In genomic region chr15:70121656-70122297, GRCh38 we compare ENCODE assay signal across 9 cellular contexts. TPM values are rescaled to one million over a fixed set of nuclear protein-coding genes. Genes with fewer than 3 reads are reported as not detected.
A peak's percentile ranks its signal among the peaks of the same experiment; 100 is the strongest.
DNase-seq lines count a peak whose midpoint lies in the region; ATAC-seq and TF ChIP-seq lines count a peak whose summit lies in the region.
"Had no signal": no experiment of that assay in that cellular context is flagged by ENCODE, and none has a peak within 500 bp of the region (broad histone marks: within the 10 kb centered on the region; RNA-seq: fewer than 3 reads in every experiment).

No MANE protein-coding gene starts in this region.

- CTCF ChIA-PET in CD8-positive, alpha-beta memory T cell (lab: Charles Lee), result no interaction called here
- CTCF ChIA-PET in activated CD8-positive, alpha-beta T cell treated with anti-CD3 and anti-CD28 coated beads for 36 hours (lab: Charles Lee), result interaction anchor here (0.9 to 1.1 kb wide), 2 partner anchors 19 to 644 kb away, joined by 3 read pairs; no protein-coding TSS in a partner anchor

- H3K27me3 Mint-ChIP-seq in CD8-positive, alpha-beta memory T cell, result peaks cover 4 to 6% of the 10 kb centered on the region in 2 donors
- H3K27me3 Mint-ChIP-seq in activated CD8-positive, alpha-beta T cell treated with anti-CD3 and anti-CD28 coated beads for 36 hours, result peaks cover 6% of the 10 kb centered on the region

- no peaks in the 10 kb centered on the region for H3K27me3 ChIP-seq in body of pancreas
- H3K27me3 ChIP-seq in left lung, result no peaks in the 10 kb centered on the region
- no peaks in the 10 kb centered on the region for H3K27me3 ChIP-seq in vagina
- H3K27me3 ChIP-seq in CD8-positive, alpha-beta memory T cell (ENCODE audit: insufficient read depth, low read length, poor library complexity, severe bottlenecking), result no peaks in the 10 kb centered on the region

- POLR2A ChIA-PET in CD8-positive, alpha-beta memory T cell (lab: Charles Lee), result no interaction called here
- POLR2A ChIA-PET in activated CD8-positive, alpha-beta T cell treated with anti-CD3 and anti-CD28 coated beads for 36 hours (lab: Charles Lee), result interaction anchor here (0.7 to 1.0 kb wide), 3 partner anchors 15 to 25 kb away, joined by 3 to 4 read pairs (median 4); partner anchors contain the start of gene TLE3

- no peak overlapping the region for H3K27ac ChIP-seq in body of pancreas
- H3K27ac ChIP-seq in left lung, result no peak overlapping the region
- peak overlapping the region; percentile 60 for H3K27ac ChIP-seq in vagina
- H3K27ac ChIP-seq in CD8-positive, alpha-beta memory T cell (ENCODE audit: low read depth, low read length), result no peak overlapping the region

- intact Hi-C loops in body of pancreas (cut with DNase I) (no loop called here), left lung (cut with DNase I) (no loop called here), vagina (cut with DNase I) (loop anchor here (5.0 kb wide), 1 partner anchor 36 kb away; no protein-coding TSS in a partner anchor)
- intact Hi-C loops in activated CD8-positive, alpha-beta T cell treated with anti-CD3 and anti-CD28 coated beads for 36 hours (cut with micrococcal nuclease), result no loop called here

- H3K4me3 ChIP-seq in body of pancreas (no peak overlapping the region), left lung (no peak overlapping the region), vagina (no peak overlapping the region)
- H3K4me3 ChIP-seq in CD8-positive, alpha-beta memory T cell (ENCODE audit: low read length), result no peak overlapping the region
- H3K4me3 ChIP-seq: esophagus squamous epithelium had no signal

- H3K36me3 ChIP-seq in body of pancreas (replicated peaks in 1 of 2; ENCODE audit: insufficient read depth in 1 of 2, low read depth in 2 of 2) (no peaks in the 10 kb centered on the region), left lung (no peaks in the 10 kb centered on the region), vagina (no peaks in the 10 kb centered on the region)
- no peaks in the 10 kb centered on the region for H3K36me3 ChIP-seq in CD8-positive, alpha-beta memory T cell (ENCODE audit: insufficient read depth, low read length)
- H3K36me3 ChIP-seq: esophagus squamous epithelium had no signal

- DNase-seq in NCI-H82 (lab: John Stamatoyannopoulos, UW) (peak; percentile 59), NCI-H82 treated with DMSO at 0.1 percent for 48 hours (lab: John Stamatoyannopoulos, UW; ENCODE audit: unreplicated experiment) (no peak), body of pancreas (peak in 3 of 4 donors; percentile 34 to 59 (median 41)), left lung (no peak), vagina (ENCODE audit: extremely low spot score in 2 of 2) (no peak)
- no peak for DNase-seq in CD8-positive, alpha-beta memory T cell
- no peak for DNase-seq in activated CD8-positive, alpha-beta T cell treated with anti-CD3 and anti-CD28 coated beads for 36 hours
- DNase-seq: esophagus squamous epithelium had no signal

- H3K4me3 Mint-ChIP-seq in CD8-positive, alpha-beta memory T cell, result no peak overlapping the region
- no peak overlapping the region for H3K4me3 Mint-ChIP-seq in activated CD8-positive, alpha-beta T cell treated with anti-CD3 and anti-CD28 coated beads for 36 hours

- no peaks in the 10 kb centered on the region for H3K36me3 Mint-ChIP-seq in CD8-positive, alpha-beta memory T cell
- no peaks in the 10 kb centered on the region for H3K36me3 Mint-ChIP-seq in activated CD8-positive, alpha-beta T cell treated with anti-CD3 and anti-CD28 coated beads for 36 hours (ENCODE audit: low read depth)

- TF ChIP-seq POLR2A in body of pancreas (IDR thresholded peaks at IDR 0.05), result no peak
- TF ChIP-seq POLR2A in vagina (IDR thresholded peaks at IDR 0.05), result no peak

- no peak for TF ChIP-seq CTCF in body of pancreas (IDR thresholded peaks at IDR 0.05)
- no peak for TF ChIP-seq CTCF in left lung (IDR thresholded peaks at IDR 0.05)
- TF ChIP-seq CTCF in vagina (IDR thresholded peaks at IDR 0.05), result no peak
- no peak for TF ChIP-seq CTCF in activated CD8-positive, alpha-beta T cell treated with anti-CD3 and anti-CD28 coated beads for 36 hours (IDR thresholded peaks at IDR 0.05)

- H3K9me3 ChIP-seq in body of pancreas, result no peaks in the 10 kb centered on the region
- H3K9me3 ChIP-seq in left lung, result no peaks in the 10 kb centered on the region
- H3K9me3 ChIP-seq in vagina, result no peaks in the 10 kb centered on the region
- H3K9me3 ChIP-seq in CD8-positive, alpha-beta memory T cell (ENCODE audit: low read length), result no peaks in the 10 kb centered on the region
- H3K9me3 ChIP-seq: esophagus squamous epithelium had no signal

- no peak overlapping the region for H3K27ac Mint-ChIP-seq in CD8-positive, alpha-beta memory T cell
- H3K27ac Mint-ChIP-seq in activated CD8-positive, alpha-beta T cell treated with anti-CD3 and anti-CD28 coated beads for 36 hours, result no peak overlapping the region

- ATAC-seq in body of pancreas, result peak; percentile 51
- ATAC-seq in left lung, result peak; percentile 66
- no peak for ATAC-seq in activated CD8-positive, alpha-beta T cell treated with anti-CD3 and anti-CD28 coated beads for 36 hours
- no peak for ATAC-seq in HG03354 (IDR thresholded peaks at IDR 0.05; ENCODE audit: poor library complexity, severe bottlenecking, unreplicated experiment)

- WGBS in body of pancreas, 2 donors, result 78 to 79% methylated on average over 8 of the region's 8 CpGs

- H3K9me3 Mint-ChIP-seq in CD8-positive, alpha-beta memory T cell, result no peaks in the 10 kb centered on the region
- no peaks in the 10 kb centered on the region for H3K9me3 Mint-ChIP-seq in activated CD8-positive, alpha-beta T cell treated with anti-CD3 and anti-CD28 coated beads for 36 hours

- H3K4me1 Mint-ChIP-seq in CD8-positive, alpha-beta memory T cell, result no peaks in the 10 kb centered on the region
- no peaks in the 10 kb centered on the region for H3K4me1 Mint-ChIP-seq in activated CD8-positive, alpha-beta T cell treated with anti-CD3 and anti-CD28 coated beads for 36 hours (ENCODE audit: low read depth)

- peaks cover under 1% of the 10 kb centered on the region for H3K4me1 ChIP-seq in body of pancreas
- peaks cover 0 to 10% of the 10 kb centered on the region in 2 donors for H3K4me1 ChIP-seq in left lung
- peaks cover 34% of the 10 kb centered on the region for H3K4me1 ChIP-seq in vagina
- H3K4me1 ChIP-seq in CD8-positive, alpha-beta memory T cell (ENCODE audit: insufficient read depth, low read length), result no peaks in the 10 kb centered on the region

RNA-seq across cellular contexts. Expression of gene TLE3, which starts 24.1 kb away (rescaled TPM):
- total RNA-seq in body of pancreas (10 to 100 TPM; 16.6 to 33.9 TPM), left lung (10 to 100 TPM; 48.2 to 69.9 TPM), vagina (64.6 TPM)
- 10 to 100 TPM; 73.1 to 76.5 TPM for total RNA-seq in CD8-positive, alpha-beta memory T cell
- polyA plus RNA-seq in CD8-positive, alpha-beta memory T cell, result 19.4 TPM
- 10 to 100 TPM; 48.4 to 64.2 TPM for total RNA-seq in activated CD8-positive, alpha-beta T cell treated with anti-CD3 and anti-CD28 coated beads for 36 hours

Comparison
In these comparisons a context has a peak if more than half of its experiments do, and no peak if none do; other contexts are left out.
1. DNase-seq: peak in NCI-H82 (single experiment) and body of pancreas (3 of 4); none in NCI-H82 treated with DMSO at 0.1 percent for 48 hours (single experiment), left lung (0 of 2), vagina (0 of 2), CD8-positive, alpha-beta memory T cell (0 of 5) and activated CD8-positive, alpha-beta T cell treated with anti-CD3 and anti-CD28 coated beads for 36 hours (single experiment).
2. ATAC-seq: peak in body of pancreas (single experiment) and left lung (single experiment); none in activated CD8-positive, alpha-beta T cell treated with anti-CD3 and anti-CD28 coated beads for 36 hours (single experiment) and HG03354 (single experiment).